ENCODE assay signal across 8 cellular contexts in genomic region chr22:25448435-25449051, GRCh38.
DNase-seq lines count a peak whose midpoint lies in the region; ATAC-seq and TF ChIP-seq lines count a peak whose summit lies in the region.

No MANE protein-coding gene starts in this region.

- no peaks in the 10 kb centered on the region for H3K9me2 ChIP-seq in GM23338 (ENCODE audit: insufficient read depth)

- H4K20me1 ChIP-seq in GM23338 (replicated peaks; ENCODE audit: insufficient read depth), result peaks cover 41% of the 10 kb centered on the region

- H3K36me3 ChIP-seq in GM23338 (ENCODE audit: insufficient read depth), result peaks cover 3% of the 10 kb centered on the region; the same call in 1 of the 2 replicates
- peaks cover 20% of the 10 kb centered on the region for H3K36me3 ChIP-seq in SK-N-MC (ENCODE audit: insufficient read depth, low read length)
- peaks cover under 1% of the 10 kb centered on the region for H3K36me3 ChIP-seq in endodermal cell (ENCODE audit: control insufficient read depth, insufficient read depth, low read length)
- H3K36me3 ChIP-seq in aorta (ENCODE audit: control insufficient read depth in 1 of 2, insufficient read depth in 2 of 2, low read length in 1 of 2), result no peaks in the 10 kb centered on the region

- DNase-seq in EL (peak; percentile 51), GM23338 (ENCODE audit: low spot score) (peak; percentile 25), SK-N-MC (ENCODE audit: low read depth, low spot score) (no peak), endodermal cell (peak; percentile 51), aorta (no peak), NCI-H774 (lab: John Stamatoyannopoulos, UW) (no peak), NCI-H2196 treated with DMSO at 0.1 percent for 48 hours (lab: John Stamatoyannopoulos, UW; ENCODE audit: unreplicated experiment) (no peak)

- H3K27me3 ChIP-seq in GM23338 (ENCODE audit: insufficient read depth), result no peaks in the 10 kb centered on the region
- no peaks in the 10 kb centered on the region for H3K27me3 ChIP-seq in endodermal cell (ENCODE audit: control insufficient read depth, insufficient read depth, low read length, poor library complexity, severe bottlenecking)
- no peaks in the 10 kb centered on the region for H3K27me3 ChIP-seq in mononuclear cell (ENCODE audit: insufficient read depth, low read length)
- H3K27me3 ChIP-seq in aorta (ENCODE audit: control insufficient read depth in 1 of 2, insufficient read depth in 2 of 2, low read length in 1 of 2), result no peaks in the 10 kb centered on the region

- no peaks in the 10 kb centered on the region for H3K9me3 Mint-ChIP-seq in GM23338
- H3K9me3 Mint-ChIP-seq in endodermal cell, result no peaks in the 10 kb centered on the region

- H3K4me1 ChIP-seq in GM23338 (ENCODE audit: insufficient read depth) (peaks cover 15% of the 10 kb centered on the region; the same call in 1 of the 2 replicates), endodermal cell (ENCODE audit: control insufficient read depth, insufficient read depth, low read length) (no peaks in the 10 kb centered on the region), mononuclear cell (ENCODE audit: insufficient read depth, low read length) (peaks cover 27% of the 10 kb centered on the region), aorta (ENCODE audit: control insufficient read depth in 1 of 2, insufficient read depth in 2 of 2, low read length in 2 of 2) (no peaks in the 10 kb centered on the region)

- peaks cover 57% of the 10 kb centered on the region for H3K79me2 ChIP-seq in GM23338 (replicated peaks; ENCODE audit: insufficient read depth)

- ATAC-seq in GM23338 (peak; percentile 51), aorta (ENCODE audit: low FRiP score) (peak; percentile 47)

- H3K4me2 ChIP-seq in GM23338, result peak overlapping the region; percentile 100

- H3K4me3 ChIP-seq in GM23338 (peak overlapping the region; percentile 91), SK-N-MC (peak overlapping the region; percentile 98), endodermal cell (ENCODE audit: low read length) (peak overlapping the region; percentile 89), mononuclear cell (ENCODE audit: low read length) (peak overlapping the region; percentile 74), aorta (ENCODE audit: low read length in 2 of 2) (peak overlapping the region; percentile 76 to 97)

- H3K4me3 Mint-ChIP-seq in GM23338, result peak overlapping the region; percentile 94
- H3K4me3 Mint-ChIP-seq in endodermal cell, result peak overlapping the region; percentile 95

- intact Hi-C loops in aorta (cut with DNase I), result no loop called here

- H3K36me3 Mint-ChIP-seq in GM23338 (ENCODE audit: low read depth) (peaks cover under 1% of the 10 kb centered on the region), endodermal cell (ENCODE audit: low read depth) (peaks cover 4% of the 10 kb centered on the region)

- peak overlapping the region; percentile 98 for H2AFZ ChIP-seq in GM23338

- peaks cover 22% of the 10 kb centered on the region for H3K4me1 Mint-ChIP-seq in GM23338
- peaks cover 21% of the 10 kb centered on the region for H3K4me1 Mint-ChIP-seq in endodermal cell

- TF ChIP-seq CTCF in GM23338 (conservative IDR thresholded peaks at IDR 0.05; ENCODE audit: low read depth in 2 of 2) (no peak), endodermal cell (conservative IDR thresholded peaks at IDR 0.05) (no peak)

- H3F3A ChIP-seq in GM23338 (replicated peaks; ENCODE audit: low read depth), result no peaks in the 10 kb centered on the region; the same call in 1 of the 2 replicates

- H3K9me3 ChIP-seq in SK-N-MC (ENCODE audit: low read depth, low read length) (no peaks in the 10 kb centered on the region), endodermal cell (ENCODE audit: control insufficient read depth, low read length) (no peaks in the 10 kb centered on the region), mononuclear cell (ENCODE audit: low read depth, low read length) (no peaks in the 10 kb centered on the region), aorta (ENCODE audit: control insufficient read depth, low read length) (no peaks in the 10 kb centered on the region)

- WGBS in endodermal cell (ENCODE audit: insufficient coverage in 1 of 2, insufficient read length in 1 of 2), 2 experiments, result 0 to 4% methylated on average over 3 to 16 of the region's 16 CpGs
- 1% methylated on average over 15 to 16 of the region's 16 CpGs for WGBS in aorta, 2 donors

- peaks cover 6% of the 10 kb centered on the region for H3K27me3 Mint-ChIP-seq in GM23338 (ENCODE audit: insufficient read depth, low read depth, poor library complexity)
- no peaks in the 10 kb centered on the region for H3K27me3 Mint-ChIP-seq in endodermal cell (ENCODE audit: insufficient read depth)

- H3K9ac ChIP-seq in SK-N-MC (ENCODE audit: insufficient read length) (peak overlapping the region; percentile 99), endodermal cell (ENCODE audit: extremely low read depth, low read length, poor library complexity, severe bottlenecking) (peak overlapping the region; percentile 64)

- no peak overlapping the region for H3K27ac ChIP-seq in GM23338 (ENCODE audit: low read depth)
- no peak overlapping the region for H3K27ac ChIP-seq in SK-N-MC
- H3K27ac ChIP-seq in endodermal cell (ENCODE audit: low read depth, low read length), result no peak overlapping the region
- peak overlapping the region in 1 of 2 donors; percentile 34 for H3K27ac ChIP-seq in aorta (ENCODE audit: low read depth in 1 of 2, low read length in 2 of 2)

- peak overlapping the region; percentile 93; the same call in 1 of the 2 replicates for H3K27ac Mint-ChIP-seq in GM23338
- H3K27ac Mint-ChIP-seq in endodermal cell, result peak overlapping the region; percentile 96

TF ChIP-seq in GM23338, 12 proteins besides CTCF, POLR2A, EP300 and RAD21 (continues in another document):
- TF ChIP-seq CREB1 (CRISPR knock-in tag; IDR thresholded peaks at IDR 0.05; ENCODE audit: low read depth) (no peak), NANOG (IDR thresholded peaks at IDR 0.05; ENCODE audit: borderline replicate concordance) (no peak), ZNF331 (CRISPR knock-in tag; IDR thresholded peaks at IDR 0.05; ENCODE audit: low read depth) (no peak), POLR2AphosphoS5 (IDR thresholded peaks at IDR 0.05; ENCODE audit: low read depth) (no peak), ZNF114 (CRISPR knock-in tag; IDR thresholded peaks at IDR 0.05) (no peak)
- TF ChIP-seq, protein P1, sequence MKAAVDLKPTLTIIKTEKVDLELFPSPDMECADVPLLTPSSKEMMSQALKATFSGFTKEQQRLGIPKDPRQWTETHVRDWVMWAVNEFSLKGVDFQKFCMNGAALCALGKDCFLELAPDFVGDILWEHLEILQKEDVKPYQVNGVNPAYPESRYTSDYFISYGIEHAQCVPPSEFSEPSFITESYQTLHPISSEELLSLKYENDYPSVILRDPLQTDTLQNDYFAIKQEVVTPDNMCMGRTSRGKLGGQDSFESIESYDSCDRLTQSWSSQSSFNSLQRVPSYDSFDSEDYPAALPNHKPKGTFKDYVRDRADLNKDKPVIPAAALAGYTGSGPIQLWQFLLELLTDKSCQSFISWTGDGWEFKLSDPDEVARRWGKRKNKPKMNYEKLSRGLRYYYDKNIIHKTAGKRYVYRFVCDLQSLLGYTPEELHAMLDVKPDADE (IDR thresholded peaks at IDR 0.05), result no peak

Comparison
In these comparisons a context has a peak if more than half of its experiments do, and no peak if none do; other contexts are left out.
1. DNase-seq: peak in EL (single experiment), GM23338 (single experiment) and endodermal cell (single experiment); none in SK-N-MC (single experiment), aorta (0 of 2), NCI-H774 (single experiment) and NCI-H2196 treated with DMSO at 0.1 percent for 48 hours (single experiment).
2. Peak in every context shown above with its lines, with median percentiles within 50 percentile points of each other: H3K4me3 ChIP-seq.